In genomic region chr6:3561745-3562144, GRCh38 we compare ENCODE assay signal across 11 cellular contexts.
DNase-seq lines count a peak whose midpoint lies in the region; ATAC-seq and TF ChIP-seq lines count a peak whose summit lies in the region.
"Had no signal": no experiment of that assay in that cellular context is flagged by ENCODE, and none has a peak within 500 bp of the region (broad histone marks: within the 10 kb centered on the region; RNA-seq: fewer than 3 reads in every experiment).

No MANE protein-coding gene starts in this region.

- no peaks in the 10 kb centered on the region for H3K9me3 ChIP-seq in ascending aorta

- peak; percentile 72 for DNase-seq in D341Med (ENCODE audit: low spot score)
- peak; percentile 52 for DNase-seq in NCI-H1694 (lab: John Stamatoyannopoulos, UW)
- no peak for DNase-seq in ascending aorta (ENCODE audit: low spot score in 2 of 2)
- DNase-seq in lung microvascular endothelial cell (ENCODE audit: low read depth in 2 of 2) = peak; percentile 56 to 94
- no peak for DNase-seq in cerebellum (ENCODE audit: low spot score)
- no peak for DNase-seq in activated CD8-positive, alpha-beta memory T cell treated with anti-CD3 and anti-CD28 coated beads, Interleukin-2, amount 10 ng/mL, durations not matched to agents 7 days and 5 days
- DNase-seq: activated CD4-positive, alpha-beta T cell treated with anti-CD3 and anti-CD28 coated beads, Interleukin-2, amount 50 U/mL, for 48 hours; kidney; NCI-H774 had no signal

- ATAC-seq in HG03135 (IDR thresholded peaks at IDR 0.05; ENCODE audit: unreplicated experiment) (no peak), HG03095 (IDR thresholded peaks at IDR 0.05; ENCODE audit: unreplicated experiment) (no peak)
- ATAC-seq in activated CD8-positive, alpha-beta memory T cell treated with anti-CD3 and anti-CD28 coated beads, Interleukin-2, amount 10 ng/mL, durations not matched to agents 7 days and 5 days = no peak

- no peaks in the 10 kb centered on the region for H3K9me3 Mint-ChIP-seq in activated CD8-positive, alpha-beta memory T cell treated with anti-CD3 and anti-CD28 coated beads, Interleukin-2, amount 10 ng/mL, durations not matched to agents 7 days and 5 days (ENCODE audit: low read depth)

- H3K4me1 ChIP-seq in ascending aorta = peaks cover 0 to 19% of the 10 kb centered on the region in 2 donors

- H3K4me3 Mint-ChIP-seq in activated CD8-positive, alpha-beta memory T cell treated with anti-CD3 and anti-CD28 coated beads, Interleukin-2, amount 10 ng/mL, durations not matched to agents 7 days and 5 days = no peak overlapping the region

- peaks cover 22% of the 10 kb centered on the region for H3K27me3 Mint-ChIP-seq in activated CD8-positive, alpha-beta memory T cell treated with anti-CD3 and anti-CD28 coated beads, Interleukin-2, amount 10 ng/mL, durations not matched to agents 7 days and 5 days

- CTCF ChIA-PET in activated CD8-positive, alpha-beta memory T cell treated with anti-CD3 and anti-CD28 coated beads, Interleukin-2, amount 10 ng/mL, durations not matched to agents 7 days and 5 days (lab: Charles Lee) = no interaction called here

- H3K4me1 Mint-ChIP-seq in activated CD8-positive, alpha-beta memory T cell treated with anti-CD3 and anti-CD28 coated beads, Interleukin-2, amount 10 ng/mL, durations not matched to agents 7 days and 5 days = no peaks in the 10 kb centered on the region

- no peaks in the 10 kb centered on the region for H3K27me3 ChIP-seq in ascending aorta

- H3K4me3 ChIP-seq in ascending aorta = no peak overlapping the region

- no peaks in the 10 kb centered on the region for H3K36me3 Mint-ChIP-seq in activated CD8-positive, alpha-beta memory T cell treated with anti-CD3 and anti-CD28 coated beads, Interleukin-2, amount 10 ng/mL, durations not matched to agents 7 days and 5 days

- intact Hi-C loops in ascending aorta (cut with DNase I) = no loop called here

- TF ChIP-seq CTCF in ascending aorta (IDR thresholded peaks at IDR 0.05) = no peak

- H3K36me3 ChIP-seq in ascending aorta = no peaks in the 10 kb centered on the region

- H3K27ac ChIP-seq in ascending aorta = peak overlapping the region; percentile 72 to 75

- H3K27ac Mint-ChIP-seq in activated CD8-positive, alpha-beta memory T cell treated with anti-CD3 and anti-CD28 coated beads, Interleukin-2, amount 10 ng/mL, durations not matched to agents 7 days and 5 days = no peak overlapping the region

Comparison
In these comparisons a context has a peak if more than half of its experiments do, and no peak if none do; other contexts are left out.
1. DNase-seq: peak in D341Med (single experiment), NCI-H1694 (single experiment) and lung microvascular endothelial cell (2 of 2); none in ascending aorta (0 of 2), cerebellum (single experiment) and activated CD8-positive, alpha-beta memory T cell treated with anti-CD3 and anti-CD28 coated beads, Interleukin-2, amount 10 ng/mL, durations not matched to agents 7 days and 5 days (single experiment).